Comparison of ENCODE assay signal across 17 cellular contexts in genomic region chr3:185210621-185211157, GRCh38. TPM values are rescaled to one million over a fixed set of nuclear protein-coding genes. Genes with fewer than 3 reads are reported as not detected.
"Had no signal": no experiment of that assay in that cellular context is flagged by ENCODE, and none has a peak within 500 bp of the region (broad histone marks: within the 10 kb centered on the region; RNA-seq: fewer than 3 reads in every experiment).

No MANE protein-coding gene starts in this region.

- H3K27me3 Mint-ChIP-seq: activated CD8-positive, alpha-beta memory T cell treated with anti-CD3 and anti-CD28 coated beads, Interleukin-2, amount 10 ng/mL, durations not matched to agents 7 days and 5 days; activated naive CD8-positive, alpha-beta T cell treated with anti-CD3 and anti-CD28 coated beads, Interleukin-2, amount 10 ng/mL, durations not matched to agents 7 days and 5 days had no signal

- H3K27me3 ChIP-seq: heart left ventricle, sigmoid colon, transverse colon had no signal

- H3K36me3 ChIP-seq: heart left ventricle, sigmoid colon, transverse colon had no signal

- H3K36me3 Mint-ChIP-seq: activated CD8-positive, alpha-beta memory T cell treated with anti-CD3 and anti-CD28 coated beads, Interleukin-2, amount 10 ng/mL, durations not matched to agents 7 days and 5 days; activated naive CD8-positive, alpha-beta T cell treated with anti-CD3 and anti-CD28 coated beads, Interleukin-2, amount 10 ng/mL, durations not matched to agents 7 days and 5 days had no signal

- H3K27ac ChIP-seq: heart left ventricle, psoas muscle, sigmoid colon, transverse colon had no signal

- H3K4me3 Mint-ChIP-seq: activated CD8-positive, alpha-beta memory T cell treated with anti-CD3 and anti-CD28 coated beads, Interleukin-2, amount 10 ng/mL, durations not matched to agents 7 days and 5 days; activated naive CD8-positive, alpha-beta T cell treated with anti-CD3 and anti-CD28 coated beads, Interleukin-2, amount 10 ng/mL, durations not matched to agents 7 days and 5 days; nephron had no signal

- H3K27ac Mint-ChIP-seq: activated CD8-positive, alpha-beta memory T cell treated with anti-CD3 and anti-CD28 coated beads, Interleukin-2, amount 10 ng/mL, durations not matched to agents 7 days and 5 days; activated naive CD8-positive, alpha-beta T cell treated with anti-CD3 and anti-CD28 coated beads, Interleukin-2, amount 10 ng/mL, durations not matched to agents 7 days and 5 days; nephron had no signal

- H3K9me3 ChIP-seq: heart left ventricle, psoas muscle, sigmoid colon, transverse colon had no signal

- H3K4me3 ChIP-seq: heart left ventricle, psoas muscle, sigmoid colon, transverse colon had no signal

- H3K9me3 Mint-ChIP-seq: activated naive CD8-positive, alpha-beta T cell treated with anti-CD3 and anti-CD28 coated beads, Interleukin-2, amount 10 ng/mL, durations not matched to agents 7 days and 5 days; nephron had no signal

- H3K4me1 Mint-ChIP-seq: activated naive CD8-positive, alpha-beta T cell treated with anti-CD3 and anti-CD28 coated beads, Interleukin-2, amount 10 ng/mL, durations not matched to agents 7 days and 5 days; nephron had no signal

- ATAC-seq: activated CD4-positive, CD25-positive, alpha-beta regulatory T cell treated with anti-CD3 and anti-CD28 coated beads, Interleukin-2, amount 50 U/mL, for 24 hours; activated CD8-positive, alpha-beta memory T cell treated with anti-CD3 and anti-CD28 coated beads, Interleukin-2, amount 10 ng/mL, durations not matched to agents 7 days and 5 days; heart left ventricle; psoas muscle had no signal

- DNase-seq: activated CD4-positive, alpha-beta T cell treated with anti-CD3 and anti-CD28 coated beads, Interleukin-2, amount 50 U/mL, for 48 hours; activated CD8-positive, alpha-beta memory T cell treated with anti-CD3 and anti-CD28 coated beads, Interleukin-2, amount 10 ng/mL, durations not matched to agents 7 days and 5 days; activated gamma-delta T cell; activated naive CD8-positive, alpha-beta T cell treated with anti-CD3 and anti-CD28 coated beads, Interleukin-2, amount 10 ng/mL, durations not matched to agents 7 days and 5 days; activated T-cell treated with anti-CD3 and anti-CD28 coated beads, Interleukin-2, amount 50 U/mL, for 48 hours; aorta; caudate nucleus; cortex of kidney; effector CD8-positive, alpha-beta T cell; heart left ventricle; psoas muscle; sigmoid colon; stimulated activated naive CD4-positive, alpha-beta T cell; substantia nigra; transverse colon had no signal

RNA-seq across cellular contexts. Expression of gene C3orf70, which starts 57.8 kb away (rescaled TPM):
- total RNA-seq: activated naive CD8-positive, alpha-beta T cell treated with anti-CD3 and anti-CD28 coated beads, Interleukin-2, amount 10 ng/mL, durations not matched to agents 7 days and 5 days had no signal
